In genomic region chr9:95508242-95508967, GRCh38 we compare ENCODE assay signal across 2 cellular contexts.
TF ChIP-seq lines count a peak whose summit lies in the region.

No MANE protein-coding gene starts in this region.

TF ChIP-seq in K562, 482 proteins besides CTCF, POLR2A, EP300 and RAD21 (continues in another document):
- TF ChIP-seq CXXC5 (CRISPR knock-in tag; IDR thresholded peaks at IDR 0.05) (peak; percentile 28), NEUROD1 (IDR thresholded peaks at IDR 0.05; ENCODE audit: borderline replicate concordance, low read depth, low read length, partially characterized antibody) (no peak), CCNT2 (IDR thresholded peaks at IDR 0.05; ENCODE audit: borderline replicate concordance, extremely low read depth, insufficient read length, low read depth, low read length) (peak; percentile 14), NONO (IDR thresholded peaks at IDR 0.05; ENCODE audit: low read depth in 2 of 2, low read length in 1 of 2) (peak in 1 of 2 experiments; percentile 74; a peak in 2 of 4 replicates), CC2D1A (IDR thresholded peaks at IDR 0.05) (no peak), ZNF3 (CRISPR knock-in tag; IDR thresholded peaks at IDR 0.05) (no peak), CHD1 (IDR thresholded peaks at IDR 0.05; ENCODE audit: low read length) (peak; percentile 43), RB1 (IDR thresholded peaks at IDR 0.05; ENCODE audit: low read depth) (peak; percentile 52; the same call in 1 of the 2 replicates), SMAD1 (IDR thresholded peaks at IDR 0.05; ENCODE audit: low read depth, low read length, partially characterized antibody) (no peak), SOX6 (IDR thresholded peaks at IDR 0.05) (no peak), MTA2 (IDR thresholded peaks at IDR 0.05; ENCODE audit: low read depth) (no peak), ZBTB2 (IDR thresholded peaks at IDR 0.05) (no peak), UBTF (IDR thresholded peaks at IDR 0.05; ENCODE audit: borderline replicate concordance in 1 of 2, low read depth in 2 of 2, low read length in 2 of 2) (peak in 1 of 2 experiments; percentile 73; a peak in 3 of 4 replicates), RBFOX2 (IDR thresholded peaks at IDR 0.05; ENCODE audit: low read depth, low read length) (peak; percentile 34; the same call in 1 of the 2 replicates)
- TF ChIP-seq, protein P1, sequence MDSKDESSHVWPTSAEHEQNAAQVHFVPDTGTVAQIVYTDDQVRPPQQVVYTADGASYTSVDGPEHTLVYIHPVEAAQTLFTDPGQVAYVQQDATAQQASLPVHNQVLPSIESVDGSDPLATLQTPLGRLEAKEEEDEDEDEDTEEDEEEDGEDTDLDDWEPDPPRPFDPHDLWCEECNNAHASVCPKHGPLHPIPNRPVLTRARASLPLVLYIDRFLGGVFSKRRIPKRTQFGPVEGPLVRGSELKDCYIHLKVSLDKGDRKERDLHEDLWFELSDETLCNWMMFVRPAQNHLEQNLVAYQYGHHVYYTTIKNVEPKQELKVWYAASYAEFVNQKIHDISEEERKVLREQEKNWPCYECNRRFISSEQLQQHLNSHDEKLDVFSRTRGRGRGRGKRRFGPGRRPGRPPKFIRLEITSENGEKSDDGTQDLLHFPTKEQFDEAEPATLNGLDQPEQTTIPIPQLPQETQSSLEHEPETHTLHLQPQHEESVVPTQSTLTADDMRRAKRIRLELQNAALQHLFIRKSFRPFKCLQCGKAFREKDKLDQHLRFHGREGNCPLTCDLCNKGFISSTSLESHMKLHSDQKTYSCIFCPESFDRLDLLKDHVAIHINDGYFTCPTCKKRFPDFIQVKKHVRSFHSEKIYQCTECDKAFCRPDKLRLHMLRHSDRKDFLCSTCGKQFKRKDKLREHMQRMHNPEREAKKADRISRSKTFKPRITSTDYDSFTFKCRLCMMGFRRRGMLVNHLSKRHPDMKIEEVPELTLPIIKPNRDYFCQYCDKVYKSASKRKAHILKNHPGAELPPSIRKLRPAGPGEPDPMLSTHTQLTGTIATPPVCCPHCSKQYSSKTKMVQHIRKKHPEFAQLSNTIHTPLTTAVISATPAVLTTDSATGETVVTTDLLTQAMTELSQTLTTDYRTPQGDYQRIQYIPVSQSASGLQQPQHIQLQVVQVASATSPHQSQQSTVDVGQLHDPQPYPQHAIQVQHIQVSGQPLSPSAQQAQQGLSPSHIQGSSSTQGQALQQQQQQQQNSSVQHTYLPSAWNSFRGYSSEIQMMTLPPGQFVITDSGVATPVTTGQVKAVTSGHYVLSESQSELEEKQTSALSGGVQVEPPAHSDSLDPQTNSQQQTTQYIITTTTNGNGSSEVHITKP (IDR thresholded peaks at IDR 0.05; ENCODE audit: partially characterized antibody): no peak
- TF ChIP-seq, protein P2, sequence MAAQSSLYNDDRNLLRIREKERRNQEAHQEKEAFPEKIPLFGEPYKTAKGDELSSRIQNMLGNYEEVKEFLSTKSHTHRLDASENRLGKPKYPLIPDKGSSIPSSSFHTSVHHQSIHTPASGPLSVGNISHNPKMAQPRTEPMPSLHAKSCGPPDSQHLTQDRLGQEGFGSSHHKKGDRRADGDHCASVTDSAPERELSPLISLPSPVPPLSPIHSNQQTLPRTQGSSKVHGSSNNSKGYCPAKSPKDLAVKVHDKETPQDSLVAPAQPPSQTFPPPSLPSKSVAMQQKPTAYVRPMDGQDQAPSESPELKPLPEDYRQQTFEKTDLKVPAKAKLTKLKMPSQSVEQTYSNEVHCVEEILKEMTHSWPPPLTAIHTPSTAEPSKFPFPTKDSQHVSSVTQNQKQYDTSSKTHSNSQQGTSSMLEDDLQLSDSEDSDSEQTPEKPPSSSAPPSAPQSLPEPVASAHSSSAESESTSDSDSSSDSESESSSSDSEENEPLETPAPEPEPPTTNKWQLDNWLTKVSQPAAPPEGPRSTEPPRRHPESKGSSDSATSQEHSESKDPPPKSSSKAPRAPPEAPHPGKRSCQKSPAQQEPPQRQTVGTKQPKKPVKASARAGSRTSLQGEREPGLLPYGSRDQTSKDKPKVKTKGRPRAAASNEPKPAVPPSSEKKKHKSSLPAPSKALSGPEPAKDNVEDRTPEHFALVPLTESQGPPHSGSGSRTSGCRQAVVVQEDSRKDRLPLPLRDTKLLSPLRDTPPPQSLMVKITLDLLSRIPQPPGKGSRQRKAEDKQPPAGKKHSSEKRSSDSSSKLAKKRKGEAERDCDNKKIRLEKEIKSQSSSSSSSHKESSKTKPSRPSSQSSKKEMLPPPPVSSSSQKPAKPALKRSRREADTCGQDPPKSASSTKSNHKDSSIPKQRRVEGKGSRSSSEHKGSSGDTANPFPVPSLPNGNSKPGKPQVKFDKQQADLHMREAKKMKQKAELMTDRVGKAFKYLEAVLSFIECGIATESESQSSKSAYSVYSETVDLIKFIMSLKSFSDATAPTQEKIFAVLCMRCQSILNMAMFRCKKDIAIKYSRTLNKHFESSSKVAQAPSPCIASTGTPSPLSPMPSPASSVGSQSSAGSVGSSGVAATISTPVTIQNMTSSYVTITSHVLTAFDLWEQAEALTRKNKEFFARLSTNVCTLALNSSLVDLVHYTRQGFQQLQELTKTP (IDR thresholded peaks at IDR 0.05; ENCODE audit: low read depth in 1 of 2, partially characterized antibody in 2 of 2): no peak

TF ChIP-seq in HepG2, 621 proteins besides CTCF, POLR2A, EP300 and RAD21:
- TF ChIP-seq ZNF556 (CRISPR knock-in tag; IDR thresholded peaks at IDR 0.05; ENCODE audit: borderline replicate concordance): 0 out of 2 replicates have a peak, but pooled peaks have one; percentile 26
- no peak for TF ChIP-seq ZKSCAN5 (CRISPR knock-in tag; IDR thresholded peaks at IDR 0.05)
- peak; percentile 20; the same call in 1 of the 2 replicates for TF ChIP-seq UBTF (CRISPR knock-in tag; IDR thresholded peaks at IDR 0.05)
- no peak for TF ChIP-seq ZNF547 (CRISPR knock-in tag; IDR thresholded peaks at IDR 0.05)
- TF ChIP-seq ZNF558 (CRISPR knock-in tag; IDR thresholded peaks at IDR 0.05; ENCODE audit: borderline replicate concordance): peak; percentile 12; the same call in 1 of the 2 replicates
- no peak for TF ChIP-seq PBX3 (CRISPR knock-in tag; IDR thresholded peaks at IDR 0.05; ENCODE audit: borderline replicate concordance)
- no peak for TF ChIP-seq ZSCAN20 (CRISPR knock-in tag; IDR thresholded peaks at IDR 0.05; ENCODE audit: borderline replicate concordance)
- TF ChIP-seq ZNF484 (CRISPR knock-in tag; IDR thresholded peaks at IDR 0.05; ENCODE audit: borderline replicate concordance, low read depth): no peak
- 0 out of 2 replicates have a peak, but pooled peaks have one; percentile 17 for TF ChIP-seq ZNF160 (CRISPR knock-in tag; IDR thresholded peaks at IDR 0.05)
- TF ChIP-seq ZFY (CRISPR knock-in tag; IDR thresholded peaks at IDR 0.05): peak; percentile 14; the same call in 1 of the 2 replicates
- peak; percentile 6 for TF ChIP-seq AGO2 (optimal IDR thresholded peaks at IDR 0.05; ENCODE audit: low read depth, low read length)
- peak; percentile 9 for TF ChIP-seq HNRNPLL (IDR thresholded peaks at IDR 0.05; ENCODE audit: low read depth, low read length, poor library complexity, severe bottlenecking)
- peak; percentile 8; the same call in 1 of the 2 replicates for TF ChIP-seq GABPB1 (CRISPR knock-in tag; IDR thresholded peaks at IDR 0.05)
- TF ChIP-seq, protein P3, sequence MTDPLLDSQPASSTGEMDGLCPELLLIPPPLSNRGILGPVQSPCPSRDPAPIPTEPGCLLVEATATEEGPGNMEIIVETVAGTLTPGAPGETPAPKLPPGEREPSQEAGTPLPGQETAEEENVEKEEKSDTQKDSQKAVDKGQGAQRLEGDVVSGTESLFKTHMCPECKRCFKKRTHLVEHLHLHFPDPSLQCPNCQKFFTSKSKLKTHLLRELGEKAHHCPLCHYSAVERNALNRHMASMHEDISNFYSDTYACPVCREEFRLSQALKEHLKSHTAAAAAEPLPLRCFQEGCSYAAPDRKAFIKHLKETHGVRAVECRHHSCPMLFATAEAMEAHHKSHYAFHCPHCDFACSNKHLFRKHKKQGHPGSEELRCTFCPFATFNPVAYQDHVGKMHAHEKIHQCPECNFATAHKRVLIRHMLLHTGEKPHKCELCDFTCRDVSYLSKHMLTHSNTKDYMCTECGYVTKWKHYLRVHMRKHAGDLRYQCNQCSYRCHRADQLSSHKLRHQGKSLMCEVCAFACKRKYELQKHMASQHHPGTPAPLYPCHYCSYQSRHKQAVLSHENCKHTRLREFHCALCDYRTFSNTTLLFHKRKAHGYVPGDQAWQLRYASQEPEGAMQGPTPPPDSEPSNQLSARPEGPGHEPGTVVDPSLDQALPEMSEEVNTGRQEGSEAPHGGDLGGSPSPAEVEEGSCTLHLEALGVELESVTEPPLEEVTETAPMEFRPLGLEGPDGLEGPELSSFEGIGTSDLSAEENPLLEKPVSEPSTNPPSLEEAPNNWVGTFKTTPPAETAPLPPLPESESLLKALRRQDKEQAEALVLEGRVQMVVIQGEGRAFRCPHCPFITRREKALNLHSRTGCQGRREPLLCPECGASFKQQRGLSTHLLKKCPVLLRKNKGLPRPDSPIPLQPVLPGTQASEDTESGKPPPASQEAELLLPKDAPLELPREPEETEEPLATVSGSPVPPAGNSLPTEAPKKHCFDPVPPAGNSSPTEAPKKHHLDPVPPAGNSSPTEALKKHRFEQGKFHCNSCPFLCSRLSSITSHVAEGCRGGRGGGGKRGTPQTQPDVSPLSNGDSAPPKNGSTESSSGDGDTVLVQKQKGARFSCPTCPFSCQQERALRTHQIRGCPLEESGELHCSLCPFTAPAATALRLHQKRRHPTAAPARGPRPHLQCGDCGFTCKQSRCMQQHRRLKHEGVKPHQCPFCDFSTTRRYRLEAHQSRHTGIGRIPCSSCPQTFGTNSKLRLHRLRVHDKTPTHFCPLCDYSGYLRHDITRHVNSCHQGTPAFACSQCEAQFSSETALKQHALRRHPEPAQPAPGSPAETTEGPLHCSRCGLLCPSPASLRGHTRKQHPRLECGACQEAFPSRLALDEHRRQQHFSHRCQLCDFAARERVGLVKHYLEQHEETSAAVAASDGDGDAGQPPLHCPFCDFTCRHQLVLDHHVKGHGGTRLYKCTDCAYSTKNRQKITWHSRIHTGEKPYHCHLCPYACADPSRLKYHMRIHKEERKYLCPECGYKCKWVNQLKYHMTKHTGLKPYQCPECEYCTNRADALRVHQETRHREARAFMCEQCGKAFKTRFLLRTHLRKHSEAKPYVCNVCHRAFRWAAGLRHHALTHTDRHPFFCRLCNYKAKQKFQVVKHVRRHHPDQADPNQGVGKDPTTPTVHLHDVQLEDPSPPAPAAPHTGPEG (CRISPR knock-in tag; IDR thresholded peaks at IDR 0.05): 0 out of 2 replicates have a peak, but pooled peaks have one; percentile 43
- TF ChIP-seq RBFOX2 (IDR thresholded peaks at IDR 0.05; ENCODE audit: low read depth, low read length): peak; percentile 71
